Comparison of ENCODE assay signal across 10 cellular contexts in genomic region chrX:130772313-130773140, GRCh38.
DNase-seq lines count a peak whose midpoint lies in the region; ATAC-seq and TF ChIP-seq lines count a peak whose summit lies in the region.
"Had no signal": no experiment of that assay in that cellular context is flagged by ENCODE, and none has a peak within 500 bp of the region (broad histone marks: within the 10 kb centered on the region; RNA-seq: fewer than 3 reads in every experiment).

No MANE protein-coding gene starts in this region.

- H3K27me3 ChIP-seq in uterus = no peaks in the 10 kb centered on the region
- H3K27me3 ChIP-seq: adrenal gland had no signal

- H3K27ac ChIP-seq in uterus = no peak overlapping the region
- H3K27ac ChIP-seq: adrenal gland, WERI-Rb-1 had no signal

- H3K36me3 ChIP-seq in uterus = no peaks in the 10 kb centered on the region
- H3K36me3 ChIP-seq: adrenal gland, WERI-Rb-1 had no signal

- intact Hi-C loops in uterus (cut with DNase I; ENCODE audit: low total_unique reads) = no loop called here

- no peaks in the 10 kb centered on the region for H3K9me3 ChIP-seq in uterus
- H3K9me3 ChIP-seq: adrenal gland had no signal

- ATAC-seq in omental fat pad (ENCODE audit: low FRiP score) (no peak), HG03432 (IDR thresholded peaks at IDR 0.05; ENCODE audit: unreplicated experiment) (no peak)

- peak; percentile 29 for DNase-seq in COLO668 (lab: John Stamatoyannopoulos, UW; ENCODE audit: unreplicated experiment)
- peak; percentile 91 for DNase-seq in M059J (ENCODE audit: low read depth)
- DNase-seq in RKO (ENCODE audit: low spot score) = peak; percentile 33
- peak; percentile 55 for DNase-seq in iris pigment epithelial cell (ENCODE audit: low read depth)
- no peak for DNase-seq in uterus
- no peak for DNase-seq in GDM1 (lab: John Stamatoyannopoulos, UW)
- no peak for DNase-seq in omental fat pad (ENCODE audit: low spot score)
- DNase-seq: WERI-Rb-1 had no signal

- TF ChIP-seq CTCF in uterus (IDR thresholded peaks at IDR 0.05) (no peak), omental fat pad (IDR thresholded peaks at IDR 0.05) (no peak)

- H3K4me1 ChIP-seq in uterus = no peaks in the 10 kb centered on the region
- H3K4me1 ChIP-seq: adrenal gland had no signal

- no peak overlapping the region for H3K4me3 ChIP-seq in uterus
- H3K4me3 ChIP-seq: adrenal gland had no signal

- TF ChIP-seq POLR2A in uterus (IDR thresholded peaks at IDR 0.05) = no peak

Comparison
In these comparisons a context has a peak if more than half of its experiments do, and no peak if none do; other contexts are left out.
1. DNase-seq: peak in COLO668 (single experiment), M059J (single experiment), RKO (single experiment) and iris pigment epithelial cell (single experiment); none in uterus (0 of 2), GDM1 (single experiment) and omental fat pad (single experiment).